8 cellular contexts compared by ENCODE assay signal in genomic region chr2:241702155-241702404, GRCh38. TPM values are rescaled to one million over a fixed set of nuclear protein-coding genes. Genes with fewer than 3 reads are reported as not detected.
A peak's percentile ranks its signal among the peaks of the same experiment; 100 is the strongest.
DNase-seq lines count a peak whose midpoint lies in the region; ATAC-seq, FAIRE-seq and TF ChIP-seq lines count a peak whose summit lies in the region.

No MANE protein-coding gene starts in this region.

- H3K9me3 Mint-ChIP-seq in CD4-positive, alpha-beta T cell: no peaks in the 10 kb centered on the region

- H3K4me3 Mint-ChIP-seq in CD4-positive, alpha-beta T cell: peak overlapping the region; percentile 93

- H3K27ac Mint-ChIP-seq in CD4-positive, alpha-beta T cell: no peak overlapping the region

- H3K36me3 Mint-ChIP-seq in CD4-positive, alpha-beta T cell (ENCODE audit: low read depth): peaks cover 38% of the 10 kb centered on the region

- H3K27ac ChIP-seq in CD4-positive, alpha-beta T cell (ENCODE audit: low read depth, low read length): peak overlapping the region; percentile 67

- POLR2A ChIA-PET in CD4-positive, alpha-beta T cell (lab: Charles Lee): interaction anchor here (0.5 to 8.1 kb wide), 20 partner anchors 10 to 1142 kb away, joined by 3 to 179 read pairs (median 6); partner anchors contain the start of genes ATG4B, D2HGDH, DTYMK and DUSP28

- no peak for ATAC-seq in CD4-positive, alpha-beta T cell (ENCODE audit: poor library complexity)

- peaks cover 28% of the 10 kb centered on the region for H3K4me1 Mint-ChIP-seq in CD4-positive, alpha-beta T cell (ENCODE audit: low read depth)

- H3K27me3 Mint-ChIP-seq in CD4-positive, alpha-beta T cell: no peaks in the 10 kb centered on the region

- CTCF ChIA-PET in CD4-positive, alpha-beta T cell (lab: Charles Lee): interaction anchor here (0.5 to 3.3 kb wide), 10 partner anchors 11 to 92 kb away, joined by 3 to 19 read pairs (median 6); partner anchors contain the start of genes ATG4B, D2HGDH, DTYMK and THAP4

- DNase-seq in CD4-positive, alpha-beta T cell: peak in 8 of 10 experiments; percentile 70 to 87 (median 80)
- DNase-seq in LHCN-M2 (ENCODE audit: low read depth) (peak; percentile 64), activated gamma-delta T cell treated with Interleukin-2 at 50 U/mL for 16 hours (peak; percentile 85), iPS-NIHi11 (ENCODE audit: low spot score) (peak; percentile 90), occipital lobe (lab: John Stamatoyannopoulos, UW) (no peak), SW 1271 (lab: John Stamatoyannopoulos, UW) (no peak), RCC 7860 (ENCODE audit: low spot score) (no peak)
- DNase-seq in stimulated activated CD4-positive, alpha-beta T cell treated with anti-CD3 and anti-CD28 coated beads, TNF-alpha, amount 100 ng/mL, for 1 hour (ENCODE audit: low read depth in 3 of 3, low spot score in 1 of 3): peak; percentile 67 to 86 (median 78)

- TF ChIP-seq CTCF in CD4-positive, alpha-beta T cell (IDR thresholded peaks at IDR 0.05): no peak

- H3K9me3 ChIP-seq in CD4-positive, alpha-beta T cell (ENCODE audit: control insufficient read depth, low read length): no peaks in the 10 kb centered on the region

- no peak for FAIRE-seq in RCC 7860 (lab: Jason Lieb, UNC)

- no peaks in the 10 kb centered on the region for H3K27me3 ChIP-seq in CD4-positive, alpha-beta T cell (ENCODE audit: control insufficient read depth, insufficient read depth, low read length)

- intact Hi-C loops in CD4-positive, alpha-beta T cell (cut with DNase I, micrococcal nuclease): loop anchor here (1.0 to 10.0 kb wide), 8 partner anchors 32 to 1135 kb away; partner anchors contain the start of genes D2HGDH (in 2 of the 2), ATG4B (in 1 of the 2), FARP2 (in 1 of the 2) and RNPEPL1 (in 1 of the 2)

RNA-seq across cellular contexts. Expression of gene ING5, which starts 0.2 kb away (rescaled TPM):
- 10 to 100 TPM; 51.2 to 51.3 TPM for total RNA-seq in CD4-positive, alpha-beta T cell
- total RNA-seq in LHCN-M2 (2014; rRNA removed): 22.2 and 24.7 TPM in 2 replicates
- polyA plus RNA-seq in LHCN-M2 (2012): 16.3 TPM
- total RNA-seq in occipital lobe: 23.4 TPM

RNA-seq across cellular contexts. Expression of gene DTYMK, which starts 15.5 kb away (rescaled TPM):
- total RNA-seq in CD4-positive, alpha-beta T cell: 1 to 10 TPM; 4.8 to 6.0 TPM
- total RNA-seq in LHCN-M2 (2014; rRNA removed): 108 and 132 TPM in 2 replicates
- 107 TPM for polyA plus RNA-seq in LHCN-M2 (2012)
- 10.0 TPM for total RNA-seq in occipital lobe

RNA-seq across cellular contexts. Expression of gene D2HGDH, which starts 32.4 kb away (rescaled TPM):
- total RNA-seq in CD4-positive, alpha-beta T cell: 10 to 100 TPM; 27.6 to 30.6 TPM
- total RNA-seq in LHCN-M2 (2014; rRNA removed): 12.7 and 13.5 TPM in 2 replicates
- polyA plus RNA-seq in LHCN-M2 (2012): 8.6 TPM
- 8.0 TPM for total RNA-seq in occipital lobe

Comparison
In these comparisons a context has a peak if more than half of its experiments do, and no peak if none do; other contexts are left out.
1. DNase-seq: peak in CD4-positive, alpha-beta T cell (8 of 10), LHCN-M2 (single experiment), activated gamma-delta T cell treated with Interleukin-2 at 50 U/mL for 16 hours (single experiment), iPS-NIHi11 (single experiment) and stimulated activated CD4-positive, alpha-beta T cell treated with anti-CD3 and anti-CD28 coated beads, TNF-alpha, amount 100 ng/mL, for 1 hour (3 of 3); none in occipital lobe (single experiment), SW 1271 (0 of 2) and RCC 7860 (single experiment).